ENCODE assay signal across 8 cellular contexts in genomic region chr19:39409886-39410619, GRCh38. TPM values are rescaled to one million over a fixed set of nuclear protein-coding genes. Genes with fewer than 3 reads are reported as not detected.
DNase-seq lines count a peak whose midpoint lies in the region; ATAC-seq, FAIRE-seq and TF ChIP-seq lines count a peak whose summit lies in the region.

No MANE protein-coding gene starts in this region.

- no peak overlapping the region for H2AFZ ChIP-seq in HepG2 (ENCODE audit: low read length)

- CTCF ChIA-PET in HepG2 (lab: Yijun Ruan, JAX; ENCODE audit: low intra/inter-chr PET ratio, low total read pairs): interaction anchor here (5.1 kb wide), 1 partner anchor 13 kb away, joined by 127 read pairs; no protein-coding TSS in a partner anchor

- H3K4me3 ChIP-seq in GM12875 (ENCODE audit: low read depth, low read length): peak overlapping the region; percentile 58
- H3K4me3 ChIP-seq in WERI-Rb-1 (ENCODE audit: low read depth, low read length): peak overlapping the region; percentile 84
- H3K4me3 ChIP-seq in coronary artery: peak overlapping the region; percentile 97
- H3K4me3 ChIP-seq in HepG2 (replicated peaks in 1 of 3; ENCODE audit: insufficient read depth in 1 of 3, low read depth in 2 of 3, low read length in 3 of 3): peak overlapping the region; percentile 70 to 98 (median 97)

- intact Hi-C loops in HepG2 (cut with micrococcal nuclease; ENCODE audit: unreplicated experiment): loop anchor here (5.0 to 10.0 kb wide), 3 partner anchors 68 to 288 kb away; partner anchors contain the start of genes EID2B and SAMD4B

- TF ChIP-seq EP300 in HepG2 (IDR thresholded peaks at IDR 0.05; ENCODE audit: low read depth in 2 of 2, low read length in 2 of 2) (no peak), HepG2 (CRISPR knock-in tag; IDR thresholded peaks at IDR 0.05; ENCODE audit: borderline replicate concordance) (no peak)

- peak overlapping the region; percentile 96 for H3K4me2 ChIP-seq in HepG2 (ENCODE audit: low read depth, low read length)

- peak overlapping the region; percentile 83 for H3K9ac ChIP-seq in HepG2 (ENCODE audit: insufficient read depth, low read depth, low read length)

- DNase-seq in M059J (ENCODE audit: low read depth) (peak; percentile 60), WERI-Rb-1 (no peak), coronary artery (ENCODE audit: low spot score) (peak; percentile 94), HepG2 (ENCODE audit: low spot score) (peak; percentile 25), cerebellar nuclear complex (lab: John Stamatoyannopoulos, UW) (no peak)
- peak; percentile 68 for DNase-seq in stimulated activated CD8-positive, alpha-beta memory T cell treated with anti-CD3 and anti-CD28 coated beads, Interleukin-12 subunit alpha, Interleukin-12 subunit beta, amount 100 ng/mL, for 1 hour (ENCODE audit: low read depth)

- WGBS in HepG2 (ENCODE audit: low lambda C conversion rate): 1% methylated on average over 11 of the region's 39 CpGs

- peaks cover 20% of the 10 kb centered on the region; the same call in 1 of the 2 replicates for H4K20me1 ChIP-seq in HepG2 (ENCODE audit: insufficient read depth, low read length)

- ATAC-seq in HepG2: no peak; the same call in 2 of the 3 replicates
- ATAC-seq in GM21529 (IDR thresholded peaks at IDR 0.05; ENCODE audit: unreplicated experiment): no peak

- TF ChIP-seq RAD21 in HepG2 (CRISPR knock-in tag; IDR thresholded peaks at IDR 0.05): no peak

- H3K36me3 ChIP-seq in WERI-Rb-1 (peaks cover 2% of the 10 kb centered on the region), HepG2 (replicated peaks in 1 of 2; ENCODE audit: control insufficient read depth in 1 of 2, insufficient read depth in 2 of 2, low read length in 2 of 2) (peaks cover 0 to 3% of the 10 kb centered on the region in 2 experiments; a peak in 1 of 5 replicates)

- TF ChIP-seq POLR2A in HepG2 (IDR thresholded peaks at IDR 0.05; ENCODE audit: insufficient read depth in 1 of 2, low read depth in 2 of 2, low read length in 2 of 2): peak; percentile 45 to 51; a peak in 3 of 4 replicates

- H3K9me3 ChIP-seq in WERI-Rb-1 (ENCODE audit: severe bottlenecking) (no peaks in the 10 kb centered on the region), HepG2 (ENCODE audit: low read length) (no peaks in the 10 kb centered on the region)

- peak overlapping the region; percentile 36; the same call in 1 of the 2 replicates for H3K27ac ChIP-seq in WERI-Rb-1
- H3K27ac ChIP-seq in coronary artery: peak overlapping the region; percentile 99 to 100
- peak overlapping the region; percentile 81 for H3K27ac ChIP-seq in HepG2 (ENCODE audit: extremely low read length, insufficient read depth, low read length)

- no peak for FAIRE-seq in HepG2 (lab: Jason Lieb, UNC)

- POLR2A ChIA-PET in HepG2 (lab: Yijun Ruan, JAX): interaction anchor here (4.3 to 5.8 kb wide), 2 partner anchors 12 to 19 kb away, joined by 43 to 117 read pairs; partner anchors contain the start of genes MED29 and PAF1

- H3K27me3 ChIP-seq in WERI-Rb-1 (ENCODE audit: insufficient read depth, low read depth, severe bottlenecking): no peaks in the 10 kb centered on the region
- no peaks in the 10 kb centered on the region; a peak in 1 of 5 replicates for H3K27me3 ChIP-seq in HepG2 (ENCODE audit: control insufficient read depth in 1 of 2, insufficient read depth in 2 of 2, low read length in 2 of 2)

- TF ChIP-seq CTCF in GM12875 (IDR thresholded peaks at IDR 0.05; ENCODE audit: borderline replicate concordance, insufficient read depth, low read depth, low read length): no peak
- no peak for TF ChIP-seq CTCF in WERI-Rb-1 (IDR thresholded peaks at IDR 0.05; ENCODE audit: low read depth, low read length)
- TF ChIP-seq CTCF in coronary artery (IDR thresholded peaks at IDR 0.05): no peak
- no peak for TF ChIP-seq CTCF in HepG2 (CRISPR knock-in tag; IDR thresholded peaks at IDR 0.05)

- no TSS peak for BruUV-seq in HepG2 (replicated peaks; lab: Mats Ljungman, UMichigan)

- peaks cover 53% of the 10 kb centered on the region for H3K4me1 ChIP-seq in HepG2 (ENCODE audit: insufficient read depth, low read length)

- peaks cover 39% of the 10 kb centered on the region for H3K79me2 ChIP-seq in HepG2 (ENCODE audit: insufficient read depth, low read length)

- in situ Hi-C loops in HepG2 (cut with HindIII; ENCODE audit: extremely low pct_ligation_motif_present, low pct_unique_long_range_greater_than_20kb): no loop called here

RNA-seq across cellular contexts. Expression of gene PLEKHG2, which starts 2.4 kb away (rescaled TPM):
- total RNA-seq in M059J (2014; rRNA removed; shearing (Covaris generic)): 8.6 and 11.7 TPM in 2 replicates
- 3.6 and 5.2 TPM in 2 replicates for total RNA-seq in HepG2 (2016; rRNA removed; fragmentation: Illumina TruSeq; extraction: Trizol)
- total RNA-seq in HepG2 (2016; cell fraction: cytosol; rRNA removed; fragmentation: Illumina TruSeq; extraction: Trizol; ENCODE audit: low read depth): 0.51 and 1.9 TPM in 2 replicates
- total RNA-seq in HepG2 (2016; cell fraction: insoluble cytoplasmic fraction; rRNA removed; fragmentation: Illumina TruSeq; extraction: Trizol): 3.1 and 4.0 TPM in 2 replicates
- total RNA-seq in HepG2 (2016; cell fraction: membrane; rRNA removed; fragmentation: Illumina TruSeq; extraction: Trizol): 2.0 and 3.5 TPM in 2 replicates
- 6.8 TPM in 2 replicates for total RNA-seq in HepG2 (2016; cell fraction: nucleus; rRNA removed; fragmentation: Illumina TruSeq; extraction: Trizol)
- polyA plus RNA-seq in HepG2 (2011; rRNA removed): 6.8 and 7.8 TPM in 2 replicates
- polyA plus RNA-seq in HepG2 (2011; cell fraction: cytosol; rRNA removed): 1.9 and 2.4 TPM in 2 replicates
- 30.6 and 32.3 TPM in 2 replicates for polyA plus RNA-seq in HepG2 (2011; cell fraction: nucleus; rRNA removed)
- 5.1 and 11.3 TPM in 2 replicates for polyA plus RNA-seq in HepG2 (2012)
- polyA plus RNA-seq in HepG2 (2016; cell fraction: cytosol; fragmentation: Illumina TruSeq; extraction: Trizol; ENCODE audit: low read depth): 0.75 and 1.5 TPM in 2 replicates
- polyA plus RNA-seq in HepG2 (2016; cell fraction: insoluble cytoplasmic fraction; fragmentation: Illumina TruSeq; extraction: Trizol; ENCODE audit: low read depth): 2.8 and 5.1 TPM in 2 replicates
- polyA plus RNA-seq in HepG2 (2016; cell fraction: membrane; fragmentation: Illumina TruSeq; extraction: Trizol; ENCODE audit: low read depth): 2.6 and 3.5 TPM in 2 replicates
- 17.4 and 28.3 TPM in 2 replicates for polyA plus RNA-seq in HepG2 (2016; cell fraction: nucleus; fragmentation: Illumina TruSeq; extraction: Trizol; ENCODE audit: insufficient read depth, low read depth)
- 6.5 and 8.4 TPM in 2 replicates for polyA minus RNA-seq in HepG2 (2011; rRNA and poly(A)+ RNA removed; ENCODE audit: low replicate concordance)
- 6.3 and 8.3 TPM in 2 replicates for polyA minus RNA-seq in HepG2 (2011; cell fraction: cytosol; rRNA and poly(A)+ RNA removed)
- polyA minus RNA-seq in HepG2 (2011; cell fraction: nucleus; rRNA and poly(A)+ RNA removed): 18.9 and 20.1 TPM in 2 replicates

RNA-seq across cellular contexts. Expression of gene ZFP36, which starts 3.4 kb away (rescaled TPM):
- total RNA-seq in M059J (2014; rRNA removed; shearing (Covaris generic)): 6.0 and 10.8 TPM in 2 replicates
- 0.81 and 1.7 TPM in 2 replicates for total RNA-seq in HepG2 (2016; rRNA removed; fragmentation: Illumina TruSeq; extraction: Trizol)
- total RNA-seq in HepG2 (2016; cell fraction: cytosol; rRNA removed; fragmentation: Illumina TruSeq; extraction: Trizol; ENCODE audit: low read depth): 1.2 and 1.4 TPM in 2 replicates
- total RNA-seq in HepG2 (2016; cell fraction: insoluble cytoplasmic fraction; rRNA removed; fragmentation: Illumina TruSeq; extraction: Trizol): 0.52 and 1.3 TPM in 2 replicates
- 1.9 and 2.1 TPM in 2 replicates for total RNA-seq in HepG2 (2016; cell fraction: membrane; rRNA removed; fragmentation: Illumina TruSeq; extraction: Trizol)
- total RNA-seq in HepG2 (2016; cell fraction: nucleus; rRNA removed; fragmentation: Illumina TruSeq; extraction: Trizol): 1.1 and 2.6 TPM in 2 replicates
- 1.4 and 2.1 TPM in 2 replicates for polyA plus RNA-seq in HepG2 (2011; rRNA removed)
- polyA plus RNA-seq in HepG2 (2011; cell fraction: cytosol; rRNA removed): 2.1 TPM in 2 replicates
- 10.8 and 12.7 TPM in 2 replicates for polyA plus RNA-seq in HepG2 (2011; cell fraction: nucleus; rRNA removed)
- 9.4 and 10.6 TPM in 2 replicates for polyA plus RNA-seq in HepG2 (2012)
- 1.1 and 1.3 TPM in 2 replicates for polyA plus RNA-seq in HepG2 (2016; cell fraction: cytosol; fragmentation: Illumina TruSeq; extraction: Trizol; ENCODE audit: low read depth)
- polyA plus RNA-seq in HepG2 (2016; cell fraction: insoluble cytoplasmic fraction; fragmentation: Illumina TruSeq; extraction: Trizol; ENCODE audit: low read depth): 2.3 and 4.1 TPM in 2 replicates
- polyA plus RNA-seq in HepG2 (2016; cell fraction: membrane; fragmentation: Illumina TruSeq; extraction: Trizol; ENCODE audit: low read depth): 1.9 and 2.8 TPM in 2 replicates
- 6.2 and 8.4 TPM in 2 replicates for polyA plus RNA-seq in HepG2 (2016; cell fraction: nucleus; fragmentation: Illumina TruSeq; extraction: Trizol; ENCODE audit: insufficient read depth, low read depth)
- polyA minus RNA-seq in HepG2 (2011; rRNA and poly(A)+ RNA removed; ENCODE audit: low replicate concordance): 4.1 and 5.5 TPM in 2 replicates
- polyA minus RNA-seq in HepG2 (2011; cell fraction: cytosol; rRNA and poly(A)+ RNA removed): 7.8 and 9.2 TPM in 2 replicates
- 4.1 and 6.0 TPM in 2 replicates for polyA minus RNA-seq in HepG2 (2011; cell fraction: nucleus; rRNA and poly(A)+ RNA removed)

RNA-seq across cellular contexts. Expression of gene MED29, which starts 18.9 kb away (rescaled TPM):
- 46.7 and 47.3 TPM in 2 replicates for total RNA-seq in M059J (2014; rRNA removed; shearing (Covaris generic))
- 14.0 and 18.1 TPM in 2 replicates for total RNA-seq in HepG2 (2016; rRNA removed; fragmentation: Illumina TruSeq; extraction: Trizol)
- total RNA-seq in HepG2 (2016; cell fraction: cytosol; rRNA removed; fragmentation: Illumina TruSeq; extraction: Trizol; ENCODE audit: low read depth): 3.3 and 3.4 TPM in 2 replicates
- total RNA-seq in HepG2 (2016; cell fraction: insoluble cytoplasmic fraction; rRNA removed; fragmentation: Illumina TruSeq; extraction: Trizol): 14.6 and 16.5 TPM in 2 replicates
- 8.2 and 8.3 TPM in 2 replicates for total RNA-seq in HepG2 (2016; cell fraction: membrane; rRNA removed; fragmentation: Illumina TruSeq; extraction: Trizol)
- 6.8 and 6.9 TPM in 2 replicates for total RNA-seq in HepG2 (2016; cell fraction: nucleus; rRNA removed; fragmentation: Illumina TruSeq; extraction: Trizol)
- 19.7 and 23.7 TPM in 2 replicates for polyA plus RNA-seq in HepG2 (2011; rRNA removed)
- 23.2 and 27.9 TPM in 2 replicates for polyA plus RNA-seq in HepG2 (2011; cell fraction: cytosol; rRNA removed)
- 16.6 and 20.4 TPM in 2 replicates for polyA plus RNA-seq in HepG2 (2011; cell fraction: nucleus; rRNA removed)
- 12.2 and 13.4 TPM in 2 replicates for polyA plus RNA-seq in HepG2 (2012)
- polyA plus RNA-seq in HepG2 (2016; cell fraction: cytosol; fragmentation: Illumina TruSeq; extraction: Trizol; ENCODE audit: low read depth): 3.1 TPM in 2 replicates
- 18.4 and 20.3 TPM in 2 replicates for polyA plus RNA-seq in HepG2 (2016; cell fraction: insoluble cytoplasmic fraction; fragmentation: Illumina TruSeq; extraction: Trizol; ENCODE audit: low read depth)
- polyA plus RNA-seq in HepG2 (2016; cell fraction: membrane; fragmentation: Illumina TruSeq; extraction: Trizol; ENCODE audit: low read depth): 6.3 and 7.9 TPM in 2 replicates
- polyA plus RNA-seq in HepG2 (2016; cell fraction: nucleus; fragmentation: Illumina TruSeq; extraction: Trizol; ENCODE audit: insufficient read depth, low read depth): 14.1 and 15.8 TPM in 2 replicates
- polyA minus RNA-seq in HepG2 (2011; rRNA and poly(A)+ RNA removed; ENCODE audit: low replicate concordance): 44.1 and 48.3 TPM in 2 replicates
- 10.6 and 11.3 TPM in 2 replicates for polyA minus RNA-seq in HepG2 (2011; cell fraction: cytosol; rRNA and poly(A)+ RNA removed)
- polyA minus RNA-seq in HepG2 (2011; cell fraction: nucleus; rRNA and poly(A)+ RNA removed): 10.1 and 13.1 TPM in 2 replicates

RNA-seq across cellular contexts. Expression of gene PAF1, which starts 19.1 kb away (rescaled TPM):
- 69.0 and 79.3 TPM in 2 replicates for total RNA-seq in M059J (2014; rRNA removed; shearing (Covaris generic))
- 30.2 and 31.0 TPM in 2 replicates for total RNA-seq in HepG2 (2016; rRNA removed; fragmentation: Illumina TruSeq; extraction: Trizol)
- 4.3 and 4.6 TPM in 2 replicates for total RNA-seq in HepG2 (2016; cell fraction: cytosol; rRNA removed; fragmentation: Illumina TruSeq; extraction: Trizol; ENCODE audit: low read depth)
- 25.2 and 33.6 TPM in 2 replicates for total RNA-seq in HepG2 (2016; cell fraction: insoluble cytoplasmic fraction; rRNA removed; fragmentation: Illumina TruSeq; extraction: Trizol)
- 7.2 and 8.9 TPM in 2 replicates for total RNA-seq in HepG2 (2016; cell fraction: membrane; rRNA removed; fragmentation: Illumina TruSeq; extraction: Trizol)
- 17.1 and 20.6 TPM in 2 replicates for total RNA-seq in HepG2 (2016; cell fraction: nucleus; rRNA removed; fragmentation: Illumina TruSeq; extraction: Trizol)
- 30.3 and 31.1 TPM in 2 replicates for polyA plus RNA-seq in HepG2 (2011; rRNA removed)
- 23.2 and 28.5 TPM in 2 replicates for polyA plus RNA-seq in HepG2 (2011; cell fraction: cytosol; rRNA removed)
- 46.4 and 51.2 TPM in 2 replicates for polyA plus RNA-seq in HepG2 (2011; cell fraction: nucleus; rRNA removed)
- polyA plus RNA-seq in HepG2 (2012): 31.0 and 32.0 TPM in 2 replicates
- 4.2 and 4.5 TPM in 2 replicates for polyA plus RNA-seq in HepG2 (2016; cell fraction: cytosol; fragmentation: Illumina TruSeq; extraction: Trizol; ENCODE audit: low read depth)
- 45.7 and 53.2 TPM in 2 replicates for polyA plus RNA-seq in HepG2 (2016; cell fraction: insoluble cytoplasmic fraction; fragmentation: Illumina TruSeq; extraction: Trizol; ENCODE audit: low read depth)
- polyA plus RNA-seq in HepG2 (2016; cell fraction: membrane; fragmentation: Illumina TruSeq; extraction: Trizol; ENCODE audit: low read depth): 7.1 and 7.8 TPM in 2 replicates
- polyA plus RNA-seq in HepG2 (2016; cell fraction: nucleus; fragmentation: Illumina TruSeq; extraction: Trizol; ENCODE audit: insufficient read depth, low read depth): 51.5 and 52.7 TPM in 2 replicates
- 32.5 and 51.4 TPM in 2 replicates for polyA minus RNA-seq in HepG2 (2011; rRNA and poly(A)+ RNA removed; ENCODE audit: low replicate concordance)
- 17.1 and 19.9 TPM in 2 replicates for polyA minus RNA-seq in HepG2 (2011; cell fraction: cytosol; rRNA and poly(A)+ RNA removed)
- polyA minus RNA-seq in HepG2 (2011; cell fraction: nucleus; rRNA and poly(A)+ RNA removed): 30.1 and 33.9 TPM in 2 replicates

RNA-seq across cellular contexts. Expression of gene RPS16, which starts 25.7 kb away (rescaled TPM):
- 26.6 and 28.7 TPM in 2 replicates for total RNA-seq in M059J (2014; rRNA removed; shearing (Covaris generic))
- 488 and 790 TPM in 2 replicates for total RNA-seq in HepG2 (2016; rRNA removed; fragmentation: Illumina TruSeq; extraction: Trizol)
- total RNA-seq in HepG2 (2016; cell fraction: cytosol; rRNA removed; fragmentation: Illumina TruSeq; extraction: Trizol; ENCODE audit: low read depth): 875 and 1,100 TPM in 2 replicates
- total RNA-seq in HepG2 (2016; cell fraction: insoluble cytoplasmic fraction; rRNA removed; fragmentation: Illumina TruSeq; extraction: Trizol): 524 and 648 TPM in 2 replicates
- 1,389 and 1,434 TPM in 2 replicates for total RNA-seq in HepG2 (2016; cell fraction: membrane; rRNA removed; fragmentation: Illumina TruSeq; extraction: Trizol)
- 216 and 289 TPM in 2 replicates for total RNA-seq in HepG2 (2016; cell fraction: nucleus; rRNA removed; fragmentation: Illumina TruSeq; extraction: Trizol)
- 2,583 and 2,596 TPM in 2 replicates for polyA plus RNA-seq in HepG2 (2011; rRNA removed)
- polyA plus RNA-seq in HepG2 (2011; cell fraction: cytosol; rRNA removed): 6,196 and 9,335 TPM in 2 replicates
- 2,074 and 2,083 TPM in 2 replicates for polyA plus RNA-seq in HepG2 (2011; cell fraction: nucleus; rRNA removed)
- 3,042 and 3,601 TPM in 2 replicates for polyA plus RNA-seq in HepG2 (2012)
- 3,994 and 4,562 TPM in 2 replicates for polyA plus RNA-seq in HepG2 (2016; cell fraction: cytosol; fragmentation: Illumina TruSeq; extraction: Trizol; ENCODE audit: low read depth)
- 2,744 and 2,812 TPM in 2 replicates for polyA plus RNA-seq in HepG2 (2016; cell fraction: insoluble cytoplasmic fraction; fragmentation: Illumina TruSeq; extraction: Trizol; ENCODE audit: low read depth)
- polyA plus RNA-seq in HepG2 (2016; cell fraction: membrane; fragmentation: Illumina TruSeq; extraction: Trizol; ENCODE audit: low read depth): 5,655 and 5,989 TPM in 2 replicates
- polyA plus RNA-seq in HepG2 (2016; cell fraction: nucleus; fragmentation: Illumina TruSeq; extraction: Trizol; ENCODE audit: insufficient read depth, low read depth): 1,642 and 1,701 TPM in 2 replicates
- 2,434 and 2,985 TPM in 2 replicates for polyA minus RNA-seq in HepG2 (2011; rRNA and poly(A)+ RNA removed; ENCODE audit: low replicate concordance)
- polyA minus RNA-seq in HepG2 (2011; cell fraction: cytosol; rRNA and poly(A)+ RNA removed): 1,333 and 1,373 TPM in 2 replicates
- polyA minus RNA-seq in HepG2 (2011; cell fraction: nucleus; rRNA and poly(A)+ RNA removed): 311 and 415 TPM in 2 replicates

Comparison
In these comparisons a context has a peak if more than half of its experiments do, and no peak if none do; other contexts are left out.
1. DNase-seq: peak in M059J (single experiment), coronary artery (single experiment), HepG2 (single experiment) and stimulated activated CD8-positive, alpha-beta memory T cell treated with anti-CD3 and anti-CD28 coated beads, Interleukin-12 subunit alpha, Interleukin-12 subunit beta, amount 100 ng/mL, for 1 hour (single experiment); none in WERI-Rb-1 (single experiment) and cerebellar nuclear complex (0 of 2).
2. H3K27ac ChIP-seq: peak in every context shown above with its lines; median percentile 100 in coronary artery; 81 in HepG2; 36 in WERI-Rb-1.
3. Peak in every context shown above with its lines, with median percentiles within 50 percentile points of each other: H3K4me3 ChIP-seq.